19 cellular contexts compared by ENCODE assay signal in the genomic region with DNA sequence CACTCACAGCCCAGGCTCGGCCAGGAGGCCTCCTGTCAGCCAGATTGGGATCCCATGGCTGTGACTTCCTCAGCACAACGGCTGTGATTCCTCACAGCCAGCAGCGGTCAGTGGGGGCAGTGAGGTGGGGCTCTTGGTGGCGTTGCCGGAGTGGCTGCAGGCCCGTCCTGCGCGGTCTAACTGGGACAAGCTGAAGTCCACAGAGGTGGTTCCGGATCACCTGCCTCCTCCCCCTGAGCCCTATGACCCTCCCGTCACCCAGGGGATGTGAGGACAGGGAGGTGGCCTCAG. TPM values are rescaled to one million over a fixed set of nuclear protein-coding genes. Genes with fewer than 3 reads are reported as not detected.
"Had no signal": no experiment of that assay in that cellular context is flagged by ENCODE, and none has a peak within 500 bp of the region (broad histone marks: within the 10 kb centered on the region; RNA-seq: fewer than 3 reads in every experiment).

No MANE protein-coding gene starts in this region.

- H3K36me3 ChIP-seq: prostate gland, thoracic aorta, uterus had no signal

- ATAC-seq: activated T-cell treated with anti-CD3 and anti-CD28 coated beads, Interleukin-2, amount 50 U/mL, for 72 hours; esophagus mucosa; left ventricle myocardium superior; natural killer cell treated with Interleukin-12 subunit alpha and Interleukin-12 subunit beta and Interleukin-15 and Interleukin-18, amount 100 ng/mL, for 72 hours; stimulated activated naive CD8-positive, alpha-beta T cell treated with anti-CD3 and anti-CD28 coated beads, Interleukin-15, Interleukin-2, amounts not matched to agents 100 U/mL and 50 U/mL, for 24 hours had no signal

- H3K27me3 ChIP-seq: uterus had no signal

- H3K4me3 Mint-ChIP-seq: activated CD4-positive, alpha-beta T cell treated with anti-CD3 and anti-CD28 coated beads, Interleukin-2, amount 10 ng/mL, durations not matched to agents 7 days and 5 days; activated T-cell treated with anti-CD3 and anti-CD28 coated beads, Interleukin-2, amount 50 U/mL, for 72 hours; memory B cell; natural killer cell treated with Interleukin-12 subunit alpha and Interleukin-12 subunit beta and Interleukin-15 and Interleukin-18, amount 100 ng/mL, for 72 hours; T-helper 2 cell treated with Interferon-gamma antibody and Interleukin-4, amounts not matched to agents 5 μg/mL and 100 μg/mL, for 36 hours had no signal

- H3K27ac Mint-ChIP-seq: activated CD4-positive, alpha-beta T cell treated with anti-CD3 and anti-CD28 coated beads, Interleukin-2, amount 10 ng/mL, durations not matched to agents 7 days and 5 days; activated T-cell treated with anti-CD3 and anti-CD28 coated beads, Interleukin-2, amount 50 U/mL, for 72 hours; memory B cell; natural killer cell treated with Interleukin-12 subunit alpha and Interleukin-12 subunit beta and Interleukin-15 and Interleukin-18, amount 100 ng/mL, for 72 hours; T-helper 2 cell treated with Interferon-gamma antibody and Interleukin-4, amounts not matched to agents 5 μg/mL and 100 μg/mL, for 36 hours had no signal

- H3K27me3 Mint-ChIP-seq: activated CD4-positive, alpha-beta T cell treated with anti-CD3 and anti-CD28 coated beads, Interleukin-2, amount 10 ng/mL, durations not matched to agents 7 days and 5 days had no signal

- H3K4me3 ChIP-seq: prostate gland, smooth muscle cell, thoracic aorta, uterus had no signal

- H3K27ac ChIP-seq: prostate gland, thoracic aorta, uterus had no signal

- H3K36me3 Mint-ChIP-seq: natural killer cell treated with Interleukin-12 subunit alpha and Interleukin-12 subunit beta and Interleukin-15 and Interleukin-18, amount 100 ng/mL, for 72 hours had no signal

- H3K4me2 ChIP-seq: smooth muscle cell had no signal

- H3K9me3 ChIP-seq: prostate gland, thoracic aorta, uterus had no signal

- H3K4me1 ChIP-seq: prostate gland, uterus had no signal

- DNase-seq: activated CD4-positive, alpha-beta T cell treated with anti-CD3 and anti-CD28 coated beads, Interleukin-2, amount 10 ng/mL, durations not matched to agents 7 days and 5 days; activated CD8-positive, alpha-beta memory T cell treated with anti-CD3 and anti-CD28 coated beads, Interleukin-2, amount 50 U/mL, for 48 hours; activated T-cell treated with anti-CD3 and anti-CD28 coated beads, Interleukin-2, amount 50 U/mL, for 72 hours; aorta; islet precursor cell; left ventricle myocardium superior; stimulated activated CD4-positive, alpha-beta T cell treated with anti-CD3 and anti-CD28 coated beads, Interleukin-4, amount 100 ng/mL, for 4 hours; stimulated activated naive CD8-positive, alpha-beta T cell treated with anti-CD3 and anti-CD28 coated beads, Interleukin-15, Interleukin-2, amounts not matched to agents 100 U/mL and 50 U/mL, for 24 hours; uterus had no signal

- H3K9me3 Mint-ChIP-seq: activated CD4-positive, alpha-beta T cell treated with anti-CD3 and anti-CD28 coated beads, Interleukin-2, amount 10 ng/mL, durations not matched to agents 7 days and 5 days; activated T-cell treated with anti-CD3 and anti-CD28 coated beads, Interleukin-2, amount 50 U/mL, for 72 hours; memory B cell; natural killer cell treated with Interleukin-12 subunit alpha and Interleukin-12 subunit beta and Interleukin-15 and Interleukin-18, amount 100 ng/mL, for 72 hours; T-helper 2 cell treated with Interferon-gamma antibody and Interleukin-4, amounts not matched to agents 5 μg/mL and 100 μg/mL, for 36 hours had no signal

RNA-seq across cellular contexts. Expression of gene FA2H, which starts 39.5 kb away (rescaled TPM):
- total RNA-seq: activated T-cell treated with anti-CD3 and anti-CD28 coated beads, Interleukin-2, amount 50 U/mL, for 72 hours; chondrocyte; dermis microvascular lymphatic vessel endothelial cell; natural killer cell treated with Interleukin-12 subunit alpha and Interleukin-12 subunit beta and Interleukin-15 and Interleukin-18, amount 100 ng/mL, for 72 hours; osteoblast; smooth muscle cell; uterus had no signal
